ENCODE assay signal across 11 cellular contexts in genomic region chr9:89473762-89474469, GRCh38. TPM values are rescaled to one million over a fixed set of nuclear protein-coding genes. Genes with fewer than 3 reads are reported as not detected.
DNase-seq lines count a peak whose midpoint lies in the region; ATAC-seq, FAIRE-seq and TF ChIP-seq lines count a peak whose summit lies in the region.
"Had no signal": no experiment of that assay in that cellular context is flagged by ENCODE, and none has a peak within 500 bp of the region (broad histone marks: within the 10 kb centered on the region; RNA-seq: fewer than 3 reads in every experiment).

No MANE protein-coding gene starts in this region.

- peaks cover 94% of the 10 kb centered on the region for H3K4me1 ChIP-seq in CD8-positive, alpha-beta T cell (ENCODE audit: insufficient read depth, low read length)
- peaks cover 8% of the 10 kb centered on the region for H3K4me1 ChIP-seq in HEK293 (ENCODE audit: control insufficient read depth, insufficient read depth, low read length)
- H3K4me1 ChIP-seq in kidney (ENCODE audit: control insufficient read depth in 1 of 2, insufficient read depth in 1 of 2, low read depth in 1 of 2, low read length in 2 of 2): peaks cover 12 to 31% of the 10 kb centered on the region in 2 donors
- H3K4me1 ChIP-seq: parathyroid adenoma had no signal

- H3K4me3 Mint-ChIP-seq in CD8-positive, alpha-beta T cell: peak overlapping the region; percentile 54
- no peak overlapping the region for H3K4me3 Mint-ChIP-seq in activated CD4-positive, alpha-beta memory T cell treated with anti-CD3 and anti-CD28 coated beads for 36 hours

- intact Hi-C loops in CD8-positive, alpha-beta T cell (cut with DNase I, micrococcal nuclease): no loop called here
- intact Hi-C loops in activated CD4-positive, alpha-beta memory T cell treated with anti-CD3 and anti-CD28 coated beads for 36 hours (cut with micrococcal nuclease): no loop called here
- intact Hi-C loops in kidney (cut with DNase I): no loop called here

- H3K9me3 Mint-ChIP-seq in CD8-positive, alpha-beta T cell: no peaks in the 10 kb centered on the region
- H3K9me3 Mint-ChIP-seq in activated CD4-positive, alpha-beta memory T cell treated with anti-CD3 and anti-CD28 coated beads for 36 hours: peaks cover 3% of the 10 kb centered on the region

- H3K27me3 ChIP-seq in CD8-positive, alpha-beta T cell (ENCODE audit: insufficient read depth, low read length): no peaks in the 10 kb centered on the region
- H3K27me3 ChIP-seq: cardiac muscle cell had no signal

- POLR2A ChIA-PET in CD8-positive, alpha-beta T cell (lab: Charles Lee): interaction anchor here (1.2 to 2.0 kb wide), 4 partner anchors 11 to 70 kb away, joined by 3 to 9 read pairs (median 4); no protein-coding TSS in a partner anchor
- POLR2A ChIA-PET in HEK293 (lab: Yijun Ruan, JAX): no interaction called here
- POLR2A ChIA-PET in activated CD4-positive, alpha-beta memory T cell treated with anti-CD3 and anti-CD28 coated beads for 36 hours (lab: Charles Lee): interaction anchor here (0.5 kb wide), 1 partner anchor 23 kb away, joined by 3 read pairs; no protein-coding TSS in a partner anchor

- no peak for FAIRE-seq in kidney (lab: Jason Lieb, UNC)

- H3K4me3 ChIP-seq in CD8-positive, alpha-beta T cell (ENCODE audit: low read depth, low read length): no peak overlapping the region
- H3K4me3 ChIP-seq in HEK293 (ENCODE audit: low read depth, low read length): no peak overlapping the region
- no peak overlapping the region for H3K4me3 ChIP-seq in kidney (ENCODE audit: low read length in 2 of 2)
- H3K4me3 ChIP-seq: cardiac muscle cell had no signal

- no peak for DNase-seq in CD8-positive, alpha-beta T cell
- no peak for DNase-seq in activated CD4-positive, alpha-beta memory T cell treated with anti-CD3 and anti-CD28 coated beads for 36 hours
- DNase-seq in iris pigment epithelial cell (ENCODE audit: low read depth) (peak; percentile 82), GM13976 (ENCODE audit: low spot score) (no peak), GM19240 (ENCODE audit: insufficient read length, low spot score) (no peak), islet precursor cell (no peak), kidney (no peak)
- DNase-seq: NCI-H187 treated with DMSO at 0.1 percent for 48 hours had no signal

- no peak for TF ChIP-seq CTCF in CD8-positive, alpha-beta T cell (IDR thresholded peaks at IDR 0.05)
- TF ChIP-seq CTCF in HEK293 (tag by site-specific recombination; IDR thresholded peaks at IDR 0.05): no peak
- no peak for TF ChIP-seq CTCF in GM13976 (IDR thresholded peaks at IDR 0.05; ENCODE audit: borderline replicate concordance, control extremely low read depth, extremely low read depth, insufficient read depth, missing control alignments)
- no peak for TF ChIP-seq CTCF in kidney (IDR thresholded peaks at IDR 0.05; ENCODE audit: borderline replicate concordance, extremely low read depth, insufficient read depth)

- peaks cover 23% of the 10 kb centered on the region for H3K36me3 ChIP-seq in CD8-positive, alpha-beta T cell (ENCODE audit: insufficient read depth, low read length)
- H3K36me3 ChIP-seq in HEK293 (ENCODE audit: control insufficient read depth in 2 of 2, insufficient read depth in 1 of 2, low read length in 2 of 2) (peaks cover 0 to 8% of the 10 kb centered on the region in 2 experiments; a peak in 1 of 3 replicates), kidney (ENCODE audit: control insufficient read depth in 1 of 2, insufficient read depth in 2 of 2, low read length in 2 of 2) (peaks cover 0 to 2% of the 10 kb centered on the region in 2 donors)
- H3K36me3 ChIP-seq: cardiac muscle cell had no signal

- H3K9me3 ChIP-seq in CD8-positive, alpha-beta T cell (ENCODE audit: low read length): no peaks in the 10 kb centered on the region
- H3K9me3 ChIP-seq in HEK293 (ENCODE audit: control insufficient read depth, insufficient read depth, low read depth, low read length) (no peaks in the 10 kb centered on the region), kidney (ENCODE audit: control insufficient read depth in 1 of 2, low read length in 2 of 2) (no peaks in the 10 kb centered on the region)

- in situ Hi-C loops in GM13976 (cut with MboI; ENCODE audit: low sequenced_read_pairs, unreplicated experiment): no loop called here

- peaks cover 84% of the 10 kb centered on the region for H3K36me3 Mint-ChIP-seq in CD8-positive, alpha-beta T cell
- H3K36me3 Mint-ChIP-seq in activated CD4-positive, alpha-beta memory T cell treated with anti-CD3 and anti-CD28 coated beads for 36 hours: peaks cover 77% of the 10 kb centered on the region

- peaks cover 93% of the 10 kb centered on the region for H3K4me1 Mint-ChIP-seq in CD8-positive, alpha-beta T cell (ENCODE audit: low read depth)
- H3K4me1 Mint-ChIP-seq in activated CD4-positive, alpha-beta memory T cell treated with anti-CD3 and anti-CD28 coated beads for 36 hours (ENCODE audit: low read depth): peaks cover 92% of the 10 kb centered on the region

- H3K27ac Mint-ChIP-seq in CD8-positive, alpha-beta T cell: peak overlapping the region; percentile 99
- H3K27ac Mint-ChIP-seq in activated CD4-positive, alpha-beta memory T cell treated with anti-CD3 and anti-CD28 coated beads for 36 hours: peak overlapping the region; percentile 57

- ATAC-seq in CD8-positive, alpha-beta T cell: no peak

- H3K9ac ChIP-seq in kidney (ENCODE audit: low read length in 2 of 2): no peak overlapping the region
- H3K9ac ChIP-seq: parathyroid adenoma had no signal

- H3K27ac ChIP-seq in CD8-positive, alpha-beta T cell (ENCODE audit: low read depth, low read length): peak overlapping the region; percentile 32
- H3K27ac ChIP-seq in HEK293 (ENCODE audit: extremely low read depth, low read depth, low read length): no peak overlapping the region
- H3K27ac ChIP-seq in kidney (ENCODE audit: low read depth in 2 of 2, low read length in 2 of 2): no peak overlapping the region
- H3K27ac ChIP-seq: cardiac muscle cell, parathyroid adenoma had no signal

- CTCF ChIA-PET in CD8-positive, alpha-beta T cell (lab: Charles Lee): interaction anchor here (0.6 to 3.3 kb wide), 8 partner anchors 12 to 98 kb away, joined by 3 to 17 read pairs (median 4); no protein-coding TSS in a partner anchor
- CTCF ChIA-PET in HEK293 (lab: Yijun Ruan, JAX): interaction anchor here (1.4 kb wide), 1 partner anchor 75 kb away, joined by 3 read pairs; no protein-coding TSS in a partner anchor
- CTCF ChIA-PET in activated CD4-positive, alpha-beta memory T cell treated with anti-CD3 and anti-CD28 coated beads for 36 hours (lab: Charles Lee): interaction anchor here (1.0 to 1.4 kb wide), 2 partner anchors 45 to 74 kb away, joined by 3 read pairs; no protein-coding TSS in a partner anchor

- no peaks in the 10 kb centered on the region for H3K27me3 Mint-ChIP-seq in CD8-positive, alpha-beta T cell (ENCODE audit: low read depth)
- H3K27me3 Mint-ChIP-seq in activated CD4-positive, alpha-beta memory T cell treated with anti-CD3 and anti-CD28 coated beads for 36 hours: no peaks in the 10 kb centered on the region

TF ChIP-seq in HEK293, 187 proteins besides CTCF, POLR2A, EP300 and RAD21:
- TF ChIP-seq SP7 (tag by site-specific recombination; IDR thresholded peaks at IDR 0.05) (peak; percentile 71), ZBTB1 (tag by site-specific recombination; IDR thresholded peaks at IDR 0.05) (no peak), ZNF121 (tag by site-specific recombination; IDR thresholded peaks at IDR 0.05) (no peak), ZNF26 (tag by site-specific recombination; IDR thresholded peaks at IDR 0.05) (no peak), FEZF1 (tag by site-specific recombination; IDR thresholded peaks at IDR 0.05) (peak; percentile 30; the same call in 1 of the 2 replicates), ZFP69B (tag by site-specific recombination; IDR thresholded peaks at IDR 0.05) (no peak), ZNF10 (tag by site-specific recombination; IDR thresholded peaks at IDR 0.05) (no peak)
- TF ChIP-seq, protein P1, sequence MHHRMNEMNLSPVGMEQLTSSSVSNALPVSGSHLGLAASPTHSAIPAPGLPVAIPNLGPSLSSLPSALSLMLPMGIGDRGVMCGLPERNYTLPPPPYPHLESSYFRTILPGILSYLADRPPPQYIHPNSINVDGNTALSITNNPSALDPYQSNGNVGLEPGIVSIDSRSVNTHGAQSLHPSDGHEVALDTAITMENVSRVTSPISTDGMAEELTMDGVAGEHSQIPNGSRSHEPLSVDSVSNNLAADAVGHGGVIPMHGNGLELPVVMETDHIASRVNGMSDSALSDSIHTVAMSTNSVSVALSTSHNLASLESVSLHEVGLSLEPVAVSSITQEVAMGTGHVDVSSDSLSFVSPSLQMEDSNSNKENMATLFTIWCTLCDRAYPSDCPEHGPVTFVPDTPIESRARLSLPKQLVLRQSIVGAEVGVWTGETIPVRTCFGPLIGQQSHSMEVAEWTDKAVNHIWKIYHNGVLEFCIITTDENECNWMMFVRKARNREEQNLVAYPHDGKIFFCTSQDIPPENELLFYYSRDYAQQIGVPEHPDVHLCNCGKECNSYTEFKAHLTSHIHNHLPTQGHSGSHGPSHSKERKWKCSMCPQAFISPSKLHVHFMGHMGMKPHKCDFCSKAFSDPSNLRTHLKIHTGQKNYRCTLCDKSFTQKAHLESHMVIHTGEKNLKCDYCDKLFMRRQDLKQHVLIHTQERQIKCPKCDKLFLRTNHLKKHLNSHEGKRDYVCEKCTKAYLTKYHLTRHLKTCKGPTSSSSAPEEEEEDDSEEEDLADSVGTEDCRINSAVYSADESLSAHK (tag by site-specific recombination; IDR thresholded peaks at IDR 0.05): peak; percentile 85

RNA-seq across cellular contexts. Expression of gene SEMA4D, which starts 24.0 kb away (rescaled TPM):
- total RNA-seq in CD8-positive, alpha-beta T cell: 100 to 1,000 TPM; 286 to 305 TPM
- 100 to 1,000 TPM; 159 to 161 TPM for total RNA-seq in activated CD4-positive, alpha-beta memory T cell treated with anti-CD3 and anti-CD28 coated beads for 36 hours
- 147 TPM for total RNA-seq in kidney
- polyA plus RNA-seq in kidney (ENCODE audit: insufficient read depth, low read depth, low replicate concordance): 18.9 TPM
